1 cellular context compared by ENCODE assay signal in the genomic region with DNA sequence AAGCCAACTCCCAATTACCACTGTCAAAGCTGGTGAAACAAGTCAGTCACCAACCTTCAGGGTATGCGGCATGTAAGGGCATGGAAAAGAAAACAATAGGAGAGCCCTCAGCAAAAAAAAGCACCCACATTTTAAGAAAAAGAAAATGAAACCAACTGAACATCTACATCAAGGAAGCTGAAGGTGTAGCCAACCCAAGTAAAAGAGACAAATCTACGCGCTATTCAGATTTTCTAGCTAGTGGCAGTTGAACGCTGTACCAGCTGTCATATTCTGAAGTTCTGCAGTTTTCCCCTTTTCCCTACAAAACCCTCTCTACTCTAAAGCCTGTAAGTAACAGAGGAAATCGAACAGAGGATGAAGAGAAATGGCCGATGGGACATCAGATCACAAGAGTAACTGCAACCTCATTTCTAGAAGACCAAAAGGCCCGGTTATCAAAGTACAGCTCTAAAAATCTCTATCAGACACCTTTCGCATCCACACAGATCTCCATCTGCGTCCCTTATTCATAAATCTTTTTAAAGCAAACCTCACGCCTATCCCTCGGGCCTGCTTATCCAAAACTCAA.
TF ChIP-seq lines count a peak whose summit lies in the region.

No MANE protein-coding gene starts in this region.

TF ChIP-seq in K562, 482 proteins besides CTCF, POLR2A, EP300 and RAD21 (continued from another document):
- TF ChIP-seq E4F1 (CRISPR knock-in tag; IDR thresholded peaks at IDR 0.05; ENCODE audit: borderline replicate concordance) (no peak), ZBTB17 (CRISPR knock-in tag; IDR thresholded peaks at IDR 0.05) (no peak), HNRNPLL (IDR thresholded peaks at IDR 0.05; ENCODE audit: low read depth, low read length, poor library complexity, severe bottlenecking) (no peak), ETS2 (tag; IDR thresholded peaks at IDR 0.05; ENCODE audit: borderline replicate concordance, poor library complexity, severe bottlenecking) (no peak), TCF7L2 (IDR thresholded peaks at IDR 0.05; ENCODE audit: low read depth, low read length) (no peak), PHF20 (IDR thresholded peaks at IDR 0.05; ENCODE audit: partially characterized antibody) (no peak), MECOM (CRISPR knock-in tag; IDR thresholded peaks at IDR 0.05) (no peak), POLR2B (IDR thresholded peaks at IDR 0.05; ENCODE audit: low read depth, partially characterized antibody) (no peak), KDM2B (CRISPR knock-in tag; IDR thresholded peaks at IDR 0.05) (no peak), ZC3H4 (CRISPR knock-in tag; IDR thresholded peaks at IDR 0.05; ENCODE audit: borderline replicate concordance) (no peak), IRF2 (CRISPR knock-in tag; IDR thresholded peaks at IDR 0.05) (no peak)
- TF ChIP-seq, protein P1, sequence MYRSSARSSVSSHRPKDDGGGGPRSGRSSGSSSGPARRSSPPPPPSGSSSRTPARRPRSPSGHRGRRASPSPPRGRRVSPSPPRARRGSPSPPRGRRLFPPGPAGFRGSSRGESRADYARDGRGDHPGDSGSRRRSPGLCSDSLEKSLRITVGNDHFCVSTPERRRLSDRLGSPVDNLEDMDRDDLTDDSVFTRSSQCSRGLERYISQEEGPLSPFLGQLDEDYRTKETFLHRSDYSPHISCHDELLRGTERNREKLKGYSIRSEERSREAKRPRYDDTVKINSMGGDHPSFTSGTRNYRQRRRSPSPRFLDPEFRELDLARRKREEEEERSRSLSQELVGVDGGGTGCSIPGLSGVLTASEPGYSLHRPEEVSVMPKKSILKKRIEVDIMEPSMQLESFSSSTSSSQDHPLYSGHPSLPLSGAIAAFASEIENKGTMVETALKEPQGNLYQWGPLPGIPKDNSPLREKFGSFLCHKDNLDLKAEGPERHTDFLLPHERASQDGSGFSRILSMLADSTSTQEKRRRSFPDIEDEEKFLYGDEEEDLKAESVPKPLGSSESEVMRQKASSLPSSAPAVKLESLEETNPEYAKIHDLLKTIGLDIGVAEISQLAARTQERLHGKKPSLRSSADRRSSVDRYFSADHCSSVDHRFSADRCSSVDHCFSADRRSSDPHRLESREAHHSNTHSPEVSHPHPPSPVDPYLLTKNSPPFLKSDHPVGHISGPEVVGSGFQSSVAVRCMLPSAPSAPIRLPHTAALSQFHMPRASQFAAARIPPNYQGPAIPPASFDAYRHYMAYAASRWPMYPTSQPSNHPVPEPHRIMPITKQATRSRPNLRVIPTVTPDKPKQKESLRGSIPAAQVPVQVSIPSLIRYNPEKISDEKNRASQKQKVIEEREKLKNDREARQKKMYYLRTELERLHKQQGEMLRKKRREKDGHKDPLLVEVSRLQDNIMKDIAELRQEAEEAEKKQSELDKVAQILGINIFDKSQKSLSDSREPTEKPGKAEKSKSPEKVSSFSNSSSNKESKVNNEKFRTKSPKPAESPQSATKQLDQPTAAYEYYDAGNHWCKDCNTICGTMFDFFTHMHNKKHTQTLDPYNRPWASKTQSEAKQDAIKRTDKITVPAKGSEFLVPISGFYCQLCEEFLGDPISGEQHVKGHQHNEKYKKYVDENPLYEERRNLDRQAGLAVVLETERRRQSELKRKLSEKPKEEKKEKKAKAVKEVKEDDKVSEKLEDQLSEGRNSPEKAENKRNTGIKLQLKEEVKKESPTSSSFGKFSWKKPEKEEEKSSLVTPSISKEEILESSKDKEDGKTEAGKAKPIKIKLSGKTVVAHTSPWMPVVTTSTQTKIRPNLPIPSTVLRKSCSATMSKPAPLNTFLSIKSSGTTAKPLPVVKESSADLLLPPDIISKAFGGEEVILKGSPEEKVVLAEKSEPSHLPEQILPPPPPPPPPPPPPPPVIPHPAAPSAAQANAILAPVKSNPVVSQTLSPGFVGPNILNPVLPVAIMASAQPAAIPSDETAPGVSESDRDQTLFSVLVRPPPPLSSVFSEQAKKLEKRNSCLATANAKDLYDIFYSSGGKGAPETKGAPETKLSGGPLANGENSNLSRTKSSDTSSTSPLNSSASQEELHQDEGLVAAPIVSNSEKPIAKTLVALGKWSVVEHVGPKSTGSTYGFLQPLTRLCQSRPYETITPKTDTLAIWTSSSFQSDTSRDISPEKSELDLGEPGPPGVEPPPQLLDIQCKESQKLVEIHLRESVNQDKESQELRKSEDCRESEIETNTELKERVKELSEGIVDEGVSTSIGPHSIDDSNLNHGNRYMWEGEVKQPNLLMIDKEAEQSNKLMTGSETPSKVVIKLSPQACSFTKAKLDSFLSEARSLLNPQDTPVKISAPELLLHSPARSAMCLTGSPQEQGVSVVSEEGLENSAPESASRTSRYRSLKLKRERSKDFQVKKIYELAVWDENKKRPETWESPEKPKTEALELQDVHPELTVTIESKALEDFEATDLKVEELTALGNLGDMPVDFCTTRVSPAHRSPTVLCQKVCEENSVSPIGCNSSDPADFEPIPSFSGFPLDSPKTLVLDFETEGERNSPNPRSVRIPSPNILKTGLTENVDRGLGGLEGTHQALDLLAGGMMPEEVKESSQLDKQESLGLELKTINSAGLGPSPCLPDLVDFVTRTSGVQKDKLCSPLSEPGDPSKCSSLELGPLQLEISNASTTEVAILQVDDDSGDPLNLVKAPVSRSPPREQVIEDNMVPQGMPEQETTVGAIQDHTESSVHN (IDR thresholded peaks at IDR 0.05; ENCODE audit: borderline replicate concordance in 1 of 2, low read depth in 1 of 2) = no peak
TF ChIP-seq in K562: peak in this region for 0.
